Comparison of ENCODE assay signal across 16 cellular contexts in the genomic region with DNA sequence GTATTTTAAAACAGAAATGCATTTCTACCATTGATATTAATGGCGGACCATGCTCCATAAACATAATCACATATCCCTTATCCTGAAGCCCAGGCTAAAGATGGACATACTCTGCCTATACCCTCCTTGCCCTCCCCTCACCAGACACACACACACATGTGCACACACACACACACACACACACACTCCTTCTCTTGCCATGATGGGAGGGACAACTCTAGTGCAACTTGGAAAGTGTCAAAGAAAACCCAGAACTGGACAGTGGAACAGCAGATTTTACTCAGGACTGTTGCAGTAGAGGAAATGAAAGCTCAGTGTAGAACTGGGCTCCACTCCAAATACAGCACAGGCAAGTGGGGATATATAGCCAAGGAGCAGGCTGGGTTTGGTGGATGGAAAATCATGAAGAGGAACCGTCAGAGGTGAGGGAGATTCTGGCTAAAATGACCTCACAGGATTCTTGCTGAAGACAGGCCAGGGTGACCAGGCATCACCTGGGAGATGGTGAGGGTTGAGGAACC. TPM values are rescaled to one million over a fixed set of nuclear protein-coding genes. Genes with fewer than 3 reads are reported as not detected.
A peak's percentile ranks its signal among the peaks of the same experiment; 100 is the strongest.
DNase-seq lines count a peak whose midpoint lies in the region; ATAC-seq and TF ChIP-seq lines count a peak whose summit lies in the region.
"Had no signal": no experiment of that assay in that cellular context is flagged by ENCODE, and none has a peak within 500 bp of the region (broad histone marks: within the 10 kb centered on the region; RNA-seq: fewer than 3 reads in every experiment).

No MANE protein-coding gene starts in this region.

- TF ChIP-seq CTCF in colonic mucosa (IDR thresholded peaks at IDR 0.05) (no peak), thoracic aorta (IDR thresholded peaks at IDR 0.05) (no peak)

- H3K4me3 ChIP-seq in colonic mucosa: no peak overlapping the region
- H3K4me3 ChIP-seq in thoracic aorta: no peak overlapping the region
- H3K4me3 ChIP-seq: SK-N-MC, smooth muscle cell, testis had no signal

- no peak overlapping the region for H3K27ac ChIP-seq in colonic mucosa
- H3K27ac ChIP-seq in thoracic aorta: no peak overlapping the region
- H3K27ac ChIP-seq: SK-N-MC, WERI-Rb-1 had no signal

- no peaks in the 10 kb centered on the region for H3K4me1 ChIP-seq in colonic mucosa
- peaks cover 8 to 25% of the 10 kb centered on the region in 2 donors for H3K4me1 ChIP-seq in thoracic aorta (ENCODE audit: control insufficient read depth in 1 of 2, low read depth in 2 of 2)

- ATAC-seq in thoracic aorta (ENCODE audit: insufficient number of reproducible peaks, low FRiP score, low read depth): peak; percentile 60
- no peak for ATAC-seq in GM19035 (IDR thresholded peaks at IDR 0.05; ENCODE audit: unreplicated experiment)

- DNase-seq in DMS153 (lab: John Stamatoyannopoulos, UW) (peak; percentile 16), DMS153 treated with DMSO at 0.1 percent for 48 hours (lab: John Stamatoyannopoulos, UW; ENCODE audit: unreplicated experiment) (no peak), colonic mucosa (peak; percentile 25), kidney tubule cell (ENCODE audit: low spot score) (peak; percentile 31), thoracic aorta (ENCODE audit: low spot score) (no peak), NCI-H128 (lab: John Stamatoyannopoulos, UW; ENCODE audit: unreplicated experiment) (no peak), NCI-H748 treated with DMSO at 0.1 percent for 48 hours (lab: John Stamatoyannopoulos, UW) (no peak)
- DNase-seq: 8988T, cortex of kidney, foreskin melanocyte, NCI-H187 treated with DMSO at 0.1 percent for 48 hours, testis, WERI-Rb-1 had no signal

- H3K27me3 ChIP-seq in colonic mucosa (no peaks in the 10 kb centered on the region), thoracic aorta (replicated peaks; ENCODE audit: insufficient read depth) (no peaks in the 10 kb centered on the region)
- H3K27me3 ChIP-seq: testis had no signal

- H3K36me3 ChIP-seq in colonic mucosa: no peaks in the 10 kb centered on the region
- no peaks in the 10 kb centered on the region for H3K36me3 ChIP-seq in thoracic aorta
- H3K36me3 ChIP-seq: WERI-Rb-1 had no signal

- H3K9me3 ChIP-seq in colonic mucosa: no peaks in the 10 kb centered on the region
- no peaks in the 10 kb centered on the region for H3K9me3 ChIP-seq in thoracic aorta
- H3K9me3 ChIP-seq: testis had no signal

- intact Hi-C loops in colonic mucosa (cut with DNase I): no loop called here

- H3K9ac ChIP-seq in colonic mucosa (ENCODE audit: low read depth in 2 of 2, low read length in 2 of 2): no peak overlapping the region

RNA-seq across cellular contexts. Expression of a gene that starts 40.8 kb away (rescaled TPM):
- total RNA-seq in colonic mucosa (under 1 TPM; 0.82 to 0.90 TPM), thoracic aorta (1 to 10 TPM; 1.4 to 7.6 TPM)

Comparison
In these comparisons a context has a peak if more than half of its experiments do, and no peak if none do; other contexts are left out.
1. DNase-seq: peak in DMS153 (single experiment), colonic mucosa (single experiment) and kidney tubule cell (single experiment); none in DMS153 treated with DMSO at 0.1 percent for 48 hours (single experiment), thoracic aorta (single experiment), NCI-H128 (single experiment) and NCI-H748 treated with DMSO at 0.1 percent for 48 hours (single experiment).